Comparison of ENCODE assay signal across 24 cellular contexts in the genomic region with DNA sequence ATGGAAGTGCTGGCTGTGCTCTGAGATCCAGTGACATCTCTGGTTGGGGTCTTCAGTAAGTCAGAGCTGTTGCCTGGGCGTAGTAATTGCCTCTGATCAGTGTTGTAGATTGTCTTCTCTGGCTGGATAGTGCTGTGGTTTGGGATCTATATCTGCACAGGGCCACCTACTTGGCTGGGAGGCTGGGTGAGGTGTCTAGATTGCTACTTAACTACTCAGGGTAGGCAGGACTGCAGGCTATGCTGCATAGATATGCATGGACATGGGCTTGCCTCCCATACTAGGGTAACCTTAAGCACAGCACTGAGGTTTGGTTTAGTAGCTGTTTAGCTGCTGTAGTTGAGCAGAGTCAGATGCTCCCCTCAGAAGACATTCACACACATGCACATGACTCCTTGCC.
"Had no signal": no experiment of that assay in that cellular context is flagged by ENCODE, and none has a peak within 500 bp of the region (broad histone marks: within the 10 kb centered on the region; RNA-seq: fewer than 3 reads in every experiment).

No MANE protein-coding gene starts in this region.

- H3K4me3 ChIP-seq: colonic mucosa, esophagus squamous epithelium, gastrocnemius medialis, heart right ventricle, left lung, lower lobe of right lung, mucosa of descending colon had no signal

- H3K27ac Mint-ChIP-seq: dendritic cell treated with granulocyte-macrophage colony-stimulating factor and Interleukin-4, amounts not matched to agents 40 ng/mL and 50 ng/mL, for 4 days; effector memory CD8-positive, alpha-beta T cell; mesothelial cell of epicardium; naive B cell had no signal

- H3K4me3 Mint-ChIP-seq: dendritic cell treated with granulocyte-macrophage colony-stimulating factor and Interleukin-4, amounts not matched to agents 40 ng/mL and 50 ng/mL, for 4 days; effector memory CD8-positive, alpha-beta T cell; mesothelial cell of epicardium; naive B cell had no signal

- H3K4me1 Mint-ChIP-seq: mesothelial cell of epicardium, naive B cell had no signal

- FAIRE-seq: endothelial cell of umbilical vein, islet of Langerhans, keratinocyte had no signal

- H3K4me1 ChIP-seq: colonic mucosa, esophagus squamous epithelium, gastrocnemius medialis, heart right ventricle, left lung, lower lobe of right lung had no signal

- H3K36me3 ChIP-seq: colonic mucosa, esophagus squamous epithelium, gastrocnemius medialis, heart right ventricle, left lung, lower lobe of right lung had no signal

- DNase-seq: colonic mucosa; cortex of kidney; effector CD8-positive, alpha-beta T cell; effector memory CD8-positive, alpha-beta T cell; esophagus squamous epithelium; foreskin fibroblast; foreskin melanocyte; gastrocnemius medialis; glutamatergic neuron; head of caudate nucleus; heart right ventricle; hippocampal formation; left cardiac atrium; left lung; left ventricle myocardium superior; lower lobe of right lung; mesenchymal stem cell; mucosa of descending colon; naive B cell had no signal

- H3K27me3 Mint-ChIP-seq: dendritic cell treated with granulocyte-macrophage colony-stimulating factor and Interleukin-4, amounts not matched to agents 40 ng/mL and 50 ng/mL, for 4 days had no signal

- H3K9me3 ChIP-seq: colonic mucosa, esophagus squamous epithelium, gastrocnemius medialis, lower lobe of right lung, mucosa of descending colon had no signal

- H3K27ac ChIP-seq: colonic mucosa, esophagus squamous epithelium, gastrocnemius medialis, heart right ventricle, left lung, lower lobe of right lung had no signal

- H3K27me3 ChIP-seq: colonic mucosa, esophagus squamous epithelium, heart right ventricle, left lung had no signal

- ATAC-seq: effector memory CD8-positive, alpha-beta T cell; gastrocnemius medialis; heart right ventricle; left cardiac atrium; left lung; left ventricle myocardium superior; lower lobe of right lung; mucosa of descending colon had no signal
